ENCODE assay signal across 24 cellular contexts in the genomic region with DNA sequence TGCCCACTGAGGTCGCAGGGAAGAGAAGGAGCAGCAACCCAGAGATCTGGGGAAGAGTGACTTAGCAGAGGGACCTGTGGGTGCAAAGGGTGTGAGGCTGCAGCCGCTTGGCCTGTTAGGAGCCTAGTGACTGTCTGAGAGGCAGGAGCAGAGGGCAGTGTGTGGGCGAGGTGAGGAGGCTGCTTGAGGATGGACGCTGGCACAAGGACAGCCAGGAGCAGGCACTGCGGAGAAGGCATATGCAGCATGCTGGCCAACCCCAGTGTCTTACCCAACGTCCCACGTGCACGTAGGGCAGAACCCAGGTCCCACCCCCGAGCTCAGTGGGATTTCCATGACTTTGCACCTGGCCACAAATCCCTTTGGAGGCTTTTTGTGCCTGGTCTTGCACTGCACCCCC. TPM values are rescaled to one million over a fixed set of nuclear protein-coding genes. Genes with fewer than 3 reads are reported as not detected.
"Had no signal": no experiment of that assay in that cellular context is flagged by ENCODE, and none has a peak within 500 bp of the region (broad histone marks: within the 10 kb centered on the region; RNA-seq: fewer than 3 reads in every experiment).

No MANE protein-coding gene starts in this region.

- FAIRE-seq: islet of Langerhans had no signal

- H3K36me3 ChIP-seq: esophagus muscularis mucosa, gastrocnemius medialis, heart right ventricle, sigmoid colon, stomach, thoracic aorta had no signal

- ATAC-seq: effector memory CD8-positive, alpha-beta T cell; gastrocnemius medialis; heart right ventricle had no signal

- H3K27ac ChIP-seq: epithelial cell of prostate, gastrocnemius medialis, heart right ventricle, skin epidermis, stomach, thoracic aorta had no signal

- H3K4me3 ChIP-seq: esophagus muscularis mucosa, gastrocnemius medialis, heart right ventricle, sigmoid colon, skin epidermis, stomach, thoracic aorta had no signal

- H3K9me3 ChIP-seq: esophagus muscularis mucosa, gastrocnemius medialis, sigmoid colon, stomach, thoracic aorta had no signal

- DNase-seq: effector memory CD8-positive, alpha-beta T cell; gastrocnemius medialis; heart right ventricle; hypothalamus; kidney glomerular epithelial cell; mesendoderm; naive B cell; nephron progenitor cell; posterior cingulate gyrus; sigmoid colon; stimulated activated CD4-positive, alpha-beta T cell treated with anti-CD3 and anti-CD28 coated beads, Interleukin-2, amount 100 ng/mL, for 24 hours; stimulated activated CD4-positive, alpha-beta T cell treated with anti-CD3 and anti-CD28 coated beads, Interleukin-4, amount 100 ng/mL, for 4 hours; stimulated activated naive CD4-positive, alpha-beta T cell; stomach; trophoblast cell had no signal

- H3K4me1 ChIP-seq: gastrocnemius medialis, heart right ventricle, sigmoid colon had no signal

- H3K27me3 ChIP-seq: esophagus muscularis mucosa, gastrocnemius medialis, sigmoid colon had no signal

RNA-seq across cellular contexts. Expression of a gene that starts 54.1 kb away (rescaled TPM):
- total RNA-seq: fibroblast of villous mesenchyme, gastrocnemius medialis, lung microvascular endothelial cell, osteocyte, pulmonary artery endothelial cell, stomach had no signal
